ENCODE assay signal across 27 cellular contexts in genomic region chr9:35500130-35500748, GRCh38. TPM values are rescaled to one million over a fixed set of nuclear protein-coding genes. Genes with fewer than 3 reads are reported as not detected.
DNase-seq lines count a peak whose midpoint lies in the region; ATAC-seq and TF ChIP-seq lines count a peak whose summit lies in the region.
"Had no signal": no experiment of that assay in that cellular context is flagged by ENCODE, and none has a peak within 500 bp of the region (broad histone marks: within the 10 kb centered on the region; RNA-seq: fewer than 3 reads in every experiment).

No MANE protein-coding gene starts in this region.

- peaks cover 49% of the 10 kb centered on the region for H3K9me3 Mint-ChIP-seq in endodermal cell

- POLR2A ChIA-PET in GM10248 (lab: Yijun Ruan, JAX): no interaction called here

- H3K4me1 ChIP-seq in endodermal cell (ENCODE audit: control insufficient read depth, insufficient read depth, low read length) (peaks cover 7% of the 10 kb centered on the region), rectal smooth muscle tissue (ENCODE audit: control insufficient read depth, insufficient read depth, low read length) (peaks cover 9% of the 10 kb centered on the region)
- H3K4me1 ChIP-seq: HAP-1 had no signal

- no peak overlapping the region for H3K9ac ChIP-seq in endodermal cell (ENCODE audit: extremely low read depth, low read length, poor library complexity, severe bottlenecking)
- no peak overlapping the region for H3K9ac ChIP-seq in rectal smooth muscle tissue (ENCODE audit: low read length)

- peak; percentile 55 to 68 for ATAC-seq in activated CD4-positive, CD25-positive, alpha-beta regulatory T cell treated with anti-CD3 and anti-CD28 coated beads, Interleukin-2, amount 50 U/mL, for 24 hours
- ATAC-seq: body of pancreas; effector memory CD8-positive, alpha-beta T cell; stimulated activated naive B cell treated with anti-CD40 and anti-IgM and Interleukin-4, amounts not matched to agents 10 μg/mL and 1 μg/mL and 100 μg/mL, for 72 hours had no signal

- H3K27me3 Mint-ChIP-seq in endodermal cell (ENCODE audit: insufficient read depth): no peaks in the 10 kb centered on the region
- H3K27me3 Mint-ChIP-seq: stimulated activated naive B cell treated with anti-CD40 and anti-IgM and Interleukin-4, amounts not matched to agents 10 μg/mL and 1 μg/mL and 100 μg/mL, for 72 hours had no signal

- no peak overlapping the region for H3K4me3 Mint-ChIP-seq in endodermal cell
- H3K4me3 Mint-ChIP-seq: CD8-positive, alpha-beta memory T cell; effector memory CD8-positive, alpha-beta T cell; mesothelial cell of epicardium; nephron; stimulated activated naive B cell treated with anti-CD40 and anti-IgM and Interleukin-4, amounts not matched to agents 10 μg/mL and 1 μg/mL and 100 μg/mL, for 72 hours had no signal

- TF ChIP-seq CTCF in endodermal cell (conservative IDR thresholded peaks at IDR 0.05) (no peak), GM10248 (IDR thresholded peaks at IDR 0.05; ENCODE audit: control extremely low read depth, extremely low read depth, low read depth, missing control alignments) (no peak)

- CTCF ChIA-PET in GM10248 (lab: Yijun Ruan, JAX): interaction anchor here (1.0 kb wide), 1 partner anchor 538 kb away, joined by 3 read pairs; no protein-coding TSS in a partner anchor

- H3K4me3 ChIP-seq in endodermal cell (ENCODE audit: low read length): peak overlapping the region; percentile 60
- no peak overlapping the region for H3K4me3 ChIP-seq in rectal smooth muscle tissue (ENCODE audit: low read length)
- H3K4me3 ChIP-seq: body of pancreas, HAP-1 had no signal

- no peak overlapping the region for H3K27ac ChIP-seq in endodermal cell (ENCODE audit: low read depth, low read length)
- peak overlapping the region; percentile 14 for H3K27ac ChIP-seq in rectal smooth muscle tissue (ENCODE audit: low read depth, low read length)
- H3K27ac ChIP-seq: 22Rv1, WERI-Rb-1 had no signal

- H3K4me1 Mint-ChIP-seq in endodermal cell: peaks cover 2% of the 10 kb centered on the region
- H3K4me1 Mint-ChIP-seq: mesothelial cell of epicardium, nephron had no signal

- no peaks in the 10 kb centered on the region for H3K27me3 ChIP-seq in endodermal cell (ENCODE audit: control insufficient read depth, insufficient read depth, low read length, poor library complexity, severe bottlenecking)
- H3K27me3 ChIP-seq in rectal smooth muscle tissue (ENCODE audit: control insufficient read depth, insufficient read depth, low read length): no peaks in the 10 kb centered on the region
- H3K27me3 ChIP-seq: body of pancreas had no signal

- WGBS in endodermal cell (ENCODE audit: insufficient coverage in 1 of 2, insufficient read length in 1 of 2), 2 experiments: 80 to 92% methylated on average over 1 of the region's 1 CpG

- H3K9me3 ChIP-seq in endodermal cell (ENCODE audit: control insufficient read depth, low read length): peaks cover 60% of the 10 kb centered on the region
- H3K9me3 ChIP-seq: body of pancreas had no signal

- no peak overlapping the region for H3K27ac Mint-ChIP-seq in endodermal cell
- H3K27ac Mint-ChIP-seq: CD8-positive, alpha-beta memory T cell; effector memory CD8-positive, alpha-beta T cell; mesothelial cell of epicardium; nephron; stimulated activated naive B cell treated with anti-CD40 and anti-IgM and Interleukin-4, amounts not matched to agents 10 μg/mL and 1 μg/mL and 100 μg/mL, for 72 hours had no signal

- H3K36me3 ChIP-seq in endodermal cell (ENCODE audit: control insufficient read depth, insufficient read depth, low read length) (peaks cover 6% of the 10 kb centered on the region), rectal smooth muscle tissue (ENCODE audit: control insufficient read depth, insufficient read depth, low read length) (no peaks in the 10 kb centered on the region)
- H3K36me3 ChIP-seq: HAP-1, WERI-Rb-1 had no signal

- no peak for DNase-seq in activated CD4-positive, CD25-positive, alpha-beta regulatory T cell (lab: John Stamatoyannopoulos, UW)
- peak; percentile 11 for DNase-seq in OCI-M1 (lab: John Stamatoyannopoulos, UW)
- DNase-seq in endodermal cell: no peak
- no peak for DNase-seq in occipital lobe (lab: John Stamatoyannopoulos, UW)
- DNase-seq in activated gamma-delta T cell treated with Interleukin-2 at 50 U/mL for 16 hours: no peak
- DNase-seq in GM10248 (ENCODE audit: extremely low spot score): no peak
- DNase-seq: activated CD4-positive, alpha-beta T cell treated with anti-CD3 and anti-CD28 coated beads, Interleukin-2, amount 50 U/mL, for 48 hours; activated naive CD4-positive, alpha-beta T cell treated with anti-CD3 and anti-CD28 coated beads, Interleukin-2, amount 50 U/mL, for 16 hours; activated T-cell treated with anti-CD3 and anti-CD28 coated beads for 4 hours; AML-193; body of pancreas; CD8-positive, alpha-beta memory T cell; DMS153; effector memory CD8-positive, alpha-beta T cell; NCI-H1930; NCI-H345; NCI-H774; small intestine; stimulated activated naive B cell treated with anti-CD40 and anti-IgM and Interleukin-4, amounts not matched to agents 10 μg/mL and 1 μg/mL and 100 μg/mL, for 72 hours; trophoblast cell; WERI-Rb-1 had no signal

- H3K36me3 Mint-ChIP-seq in endodermal cell (ENCODE audit: low read depth): peaks cover 22% of the 10 kb centered on the region
- H3K36me3 Mint-ChIP-seq: CD8-positive, alpha-beta memory T cell had no signal

RNA-seq across cellular contexts. Expression of gene RUSC2, which starts 10.3 kb away (rescaled TPM):
- total RNA-seq in endodermal cell: 10 to 100 TPM; 17.2 to 21.0 TPM
- polyA plus RNA-seq in endodermal cell (2013, experiment 1 of 2): 16.3 TPM
- 15.9 TPM for polyA plus RNA-seq in endodermal cell (2013, experiment 2 of 2)
- 51.2 TPM for total RNA-seq in occipital lobe
- polyA plus RNA-seq: CD8-positive, alpha-beta memory T cell had no signal
